In the genomic region with DNA sequence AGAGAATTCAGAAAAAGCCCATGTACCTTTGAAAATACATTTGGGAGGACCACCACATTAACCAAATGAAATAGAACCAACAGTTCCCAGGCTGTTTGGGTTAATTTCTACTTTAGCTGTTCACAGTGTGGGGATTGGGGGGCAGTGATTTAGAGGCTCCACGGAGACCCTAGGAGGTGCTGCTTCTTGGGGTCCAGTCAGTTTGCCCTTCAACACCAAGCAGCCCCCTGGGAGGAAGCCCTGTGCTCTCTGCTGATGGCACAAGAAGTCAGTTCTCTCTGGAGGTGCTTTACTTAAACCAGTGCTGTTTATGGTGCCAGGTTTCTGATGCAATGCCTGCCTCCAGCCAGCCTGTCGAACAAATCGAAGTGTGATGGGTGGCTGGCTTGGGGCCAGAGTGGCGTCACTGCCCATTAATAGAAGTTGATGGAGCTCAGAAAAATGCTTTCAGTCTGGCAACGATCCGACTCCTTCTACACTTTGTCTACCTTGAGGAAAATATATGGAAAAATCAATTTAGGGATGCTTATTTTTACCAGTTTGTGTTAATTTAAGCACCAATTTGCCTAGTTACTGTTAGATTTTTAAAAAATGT, we compare ENCODE assay signal across 9 cellular contexts.
DNase-seq lines count a peak whose midpoint lies in the region; ATAC-seq and TF ChIP-seq lines count a peak whose summit lies in the region.
"Had no signal": no experiment of that assay in that cellular context is flagged by ENCODE, and none has a peak within 500 bp of the region (broad histone marks: within the 10 kb centered on the region; RNA-seq: fewer than 3 reads in every experiment).

No MANE protein-coding gene starts in this region.

- 24 to 36% (median 28%) methylated on average over 6 of the region's 6 CpGs for WGBS in psoas muscle, 3 donors

- TF ChIP-seq CTCF in foreskin keratinocyte (conservative IDR thresholded peaks at IDR 0.05): no peak
- no peak for TF ChIP-seq CTCF in psoas muscle (IDR thresholded peaks at IDR 0.05)

- no peak overlapping the region for H3K27ac Mint-ChIP-seq in T-helper 2 cell treated with Interferon-gamma antibody and Interleukin-4, amounts not matched to agents 5 μg/mL and 100 μg/mL, for 36 hours

- H3K36me3 Mint-ChIP-seq in T-helper 2 cell treated with Interferon-gamma antibody and Interleukin-4, amounts not matched to agents 5 μg/mL and 100 μg/mL, for 36 hours (ENCODE audit: low read depth): peaks cover 5% of the 10 kb centered on the region

- H3K27me3 ChIP-seq in foreskin keratinocyte (no peaks in the 10 kb centered on the region), psoas muscle (ENCODE audit: insufficient read depth in 3 of 3, low read length in 2 of 3) (no peaks in the 10 kb centered on the region)

- no peak overlapping the region for H3K4me3 ChIP-seq in psoas muscle
- H3K4me3 ChIP-seq: SK-N-MC had no signal

- no peaks in the 10 kb centered on the region for H3K9me3 ChIP-seq in psoas muscle

- H3K27me3 Mint-ChIP-seq in T-helper 2 cell treated with Interferon-gamma antibody and Interleukin-4, amounts not matched to agents 5 μg/mL and 100 μg/mL, for 36 hours (ENCODE audit: low read depth): no peaks in the 10 kb centered on the region

- H3K9me3 Mint-ChIP-seq in T-helper 2 cell treated with Interferon-gamma antibody and Interleukin-4, amounts not matched to agents 5 μg/mL and 100 μg/mL, for 36 hours: peaks cover 4% of the 10 kb centered on the region

- DNase-seq in HS-27A (ENCODE audit: low read depth): peak; percentile 9
- DNase-seq in RPMI7951 (ENCODE audit: low read depth): peak; percentile 50
- peak; percentile 62 to 76 for DNase-seq in foreskin keratinocyte
- DNase-seq in psoas muscle: peak; percentile 69 to 80
- DNase-seq in T-helper 1 cell: no peak
- no peak for DNase-seq in foreskin melanocyte
- no peak for DNase-seq in T1000 (lab: John Stamatoyannopoulos, UW)
- DNase-seq in T-helper 2 cell treated with Interferon-gamma antibody and Interleukin-4, amounts not matched to agents 5 μg/mL and 100 μg/mL, for 36 hours (ENCODE audit: low spot score): no peak

- H3K27ac ChIP-seq in foreskin keratinocyte: peak overlapping the region; percentile 17
- H3K27ac ChIP-seq in psoas muscle: no peak overlapping the region
- H3K27ac ChIP-seq: SK-N-MC had no signal

- peaks cover 5% of the 10 kb centered on the region for H3K4me1 ChIP-seq in foreskin keratinocyte
- peaks cover 13% of the 10 kb centered on the region for H3K4me1 ChIP-seq in psoas muscle

- intact Hi-C loops in psoas muscle (cut with DNase I): no loop called here

- H3K36me3 ChIP-seq in psoas muscle (ENCODE audit: insufficient read depth in 1 of 2, low read depth in 1 of 2): no peaks in the 10 kb centered on the region

- no peak overlapping the region for H3K4me3 Mint-ChIP-seq in T-helper 2 cell treated with Interferon-gamma antibody and Interleukin-4, amounts not matched to agents 5 μg/mL and 100 μg/mL, for 36 hours

- peaks cover 36% of the 10 kb centered on the region for H3K4me1 Mint-ChIP-seq in T-helper 2 cell treated with Interferon-gamma antibody and Interleukin-4, amounts not matched to agents 5 μg/mL and 100 μg/mL, for 36 hours (ENCODE audit: low read depth)

- ATAC-seq in foreskin keratinocyte (peak; percentile 57), psoas muscle (peak in 1 of 4 donors; percentile 42)

Comparison
In these comparisons a context has a peak if more than half of its experiments do, and no peak if none do; other contexts are left out.
1. DNase-seq: peak in HS-27A (single experiment), RPMI7951 (single experiment), foreskin keratinocyte (2 of 2) and psoas muscle (2 of 2); none in T-helper 1 cell (0 of 5), foreskin melanocyte (single experiment), T1000 (single experiment) and T-helper 2 cell treated with Interferon-gamma antibody and Interleukin-4, amounts not matched to agents 5 μg/mL and 100 μg/mL, for 36 hours (single experiment).